ENCODE assay signal across 9 cellular contexts in the genomic region with DNA sequence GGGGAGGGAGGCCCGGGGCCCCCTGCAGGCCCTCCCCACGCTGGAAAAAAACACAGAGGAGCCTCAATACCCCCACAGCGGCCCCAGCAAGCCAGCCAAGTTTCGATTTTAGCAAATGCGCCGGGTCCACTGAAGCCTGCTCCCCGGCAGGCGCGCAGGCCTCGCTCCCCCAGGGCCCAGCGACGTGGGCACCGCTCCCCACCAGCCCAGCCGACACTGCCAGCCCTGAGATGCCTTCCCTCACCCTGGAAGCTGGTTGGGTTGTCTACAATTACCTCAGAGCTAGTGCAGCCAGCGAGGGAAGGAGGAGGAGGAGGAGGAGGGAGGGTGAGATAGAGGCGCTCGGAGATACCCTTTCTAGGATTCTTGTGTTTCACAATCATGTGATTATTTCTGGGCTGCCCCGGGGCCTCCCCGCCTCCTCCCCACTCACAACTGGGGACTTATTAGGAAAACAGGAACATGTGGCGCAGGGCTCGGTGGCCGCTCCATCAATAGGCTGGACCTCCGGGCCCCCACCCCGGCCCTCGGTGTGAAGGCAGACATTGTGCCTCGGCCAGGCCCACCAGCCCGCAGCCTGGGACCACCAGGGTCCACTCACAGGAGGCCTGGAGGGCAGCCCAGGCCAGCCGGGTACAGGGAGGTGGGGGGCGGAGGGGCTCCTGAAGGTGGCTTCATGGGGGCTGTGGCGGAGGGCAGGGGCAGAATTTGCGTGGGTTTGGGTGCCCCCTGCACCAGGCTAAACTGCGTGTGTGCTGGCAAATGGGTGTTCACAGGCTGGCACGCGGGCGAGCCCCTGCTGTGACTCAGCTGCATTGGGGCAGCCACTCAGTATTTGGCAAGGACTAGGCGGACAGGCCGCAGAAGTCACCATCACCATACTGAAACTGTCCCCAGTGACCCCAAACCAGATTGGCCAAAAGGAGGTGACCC.
A peak's percentile ranks its signal among the peaks of the same experiment; 100 is the strongest.
DNase-seq lines count a peak whose midpoint lies in the region; ATAC-seq and TF ChIP-seq lines count a peak whose summit lies in the region.
"Had no signal": no experiment of that assay in that cellular context is flagged by ENCODE, and none has a peak within 500 bp of the region (broad histone marks: within the 10 kb centered on the region; RNA-seq: fewer than 3 reads in every experiment).

No MANE protein-coding gene starts in this region.

- TF ChIP-seq CTCF in GM20000 (IDR thresholded peaks at IDR 0.05; ENCODE audit: extremely low read depth, missing control alignments) (no peak), nephron progenitor cell (IDR thresholded peaks at IDR 0.05) (no peak), smooth muscle cell (IDR thresholded peaks at IDR 0.05; ENCODE audit: borderline replicate concordance, insufficient read depth, poor library complexity, severe bottlenecking) (no peak)

- no peak overlapping the region for H3K4me2 ChIP-seq in smooth muscle cell

- peaks cover 22% of the 10 kb centered on the region for H3K36me3 Mint-ChIP-seq in activated naive CD4-positive, alpha-beta T cell treated with anti-CD3 and anti-CD28 coated beads for 36 hours (ENCODE audit: low read depth)
- peaks cover 22% of the 10 kb centered on the region for H3K36me3 Mint-ChIP-seq in nephron progenitor cell (ENCODE audit: low read depth)

- no peak overlapping the region for H3K9ac ChIP-seq in smooth muscle cell (ENCODE audit: low read depth)

- peak overlapping the region; percentile 41 for H3K4me3 Mint-ChIP-seq in activated naive CD4-positive, alpha-beta T cell treated with anti-CD3 and anti-CD28 coated beads for 36 hours
- no peak overlapping the region for H3K4me3 Mint-ChIP-seq in nephron progenitor cell

- H3K79me2 ChIP-seq in smooth muscle cell (ENCODE audit: low read depth), result peaks cover 26% of the 10 kb centered on the region

- H3K9me3 ChIP-seq in smooth muscle cell (replicated peaks; ENCODE audit: low read depth), result no peaks in the 10 kb centered on the region

- no peaks in the 10 kb centered on the region for H3K36me3 ChIP-seq in smooth muscle cell (ENCODE audit: low read depth)

- H3K4me3 ChIP-seq in smooth muscle cell, result no peak overlapping the region

- peaks cover 2% of the 10 kb centered on the region for H3K9me3 Mint-ChIP-seq in activated naive CD4-positive, alpha-beta T cell treated with anti-CD3 and anti-CD28 coated beads for 36 hours
- no peaks in the 10 kb centered on the region for H3K9me3 Mint-ChIP-seq in nephron progenitor cell

- H2AFZ ChIP-seq in smooth muscle cell (ENCODE audit: low read depth), result no peak overlapping the region

- H3F3A ChIP-seq in smooth muscle cell (ENCODE audit: low read depth), result peaks cover 2% of the 10 kb centered on the region

- CTCF ChIA-PET in activated naive CD4-positive, alpha-beta T cell treated with anti-CD3 and anti-CD28 coated beads for 36 hours (lab: Charles Lee), result interaction anchor here (1.0 to 1.4 kb wide), 2 partner anchors 309 to 317 kb away, joined by 3 to 4 read pairs; no protein-coding TSS in a partner anchor

- 84% methylated on average over 34 of the region's 37 CpGs for WGBS in smooth muscle cell (ENCODE audit: low lambda C conversion rate)

- peaks cover 100% of the 10 kb centered on the region for H4K20me1 ChIP-seq in smooth muscle cell (ENCODE audit: low read depth)

- intact Hi-C loops in activated naive CD4-positive, alpha-beta T cell treated with anti-CD3 and anti-CD28 coated beads for 36 hours (cut with micrococcal nuclease), result loop anchor here (1.0 to 5.0 kb wide), 4 partner anchors 9 to 740 kb away; no protein-coding TSS in a partner anchor
- intact Hi-C loops in left cardiac atrium (cut with DNase I), result loop anchor here in 1 of 2 donors (10.0 kb wide), 2 partner anchors 47 to 93 kb away; no protein-coding TSS in a partner anchor

- H3K4me1 ChIP-seq in smooth muscle cell (ENCODE audit: low read depth), result peaks cover 14% of the 10 kb centered on the region

- no peak overlapping the region for H3K27ac ChIP-seq in smooth muscle cell (ENCODE audit: low read depth)
- H3K27ac ChIP-seq: C4-2B had no signal

- H3K27me3 ChIP-seq in smooth muscle cell (ENCODE audit: low read depth), result no peaks in the 10 kb centered on the region

- ATAC-seq in left cardiac atrium, result peak; percentile 70 to 80

- peak; percentile 88 for DNase-seq in AG08395 (ENCODE audit: low spot score)
- peak; percentile 83 for DNase-seq in GM20000 (ENCODE audit: low spot score)
- DNase-seq in OCI-M1 (lab: John Stamatoyannopoulos, UW), result peak; percentile 87
- peak; percentile 82 for DNase-seq in activated naive CD4-positive, alpha-beta T cell treated with anti-CD3 and anti-CD28 coated beads for 36 hours
- DNase-seq in left cardiac atrium, result peak; percentile 86
- DNase-seq in stimulated activated CD4-positive, alpha-beta T cell treated with anti-CD3 and anti-CD28 coated beads, Interleukin-12 subunit alpha, Interleukin-12 subunit beta, amount 100 ng/mL, for 4 hours, result peak; percentile 37
- no peak for DNase-seq in nephron progenitor cell
- DNase-seq in smooth muscle cell (lab: John Stamatoyannopoulos, UW; ENCODE audit: unreplicated experiment), result no peak

- no peak overlapping the region for H3K27ac Mint-ChIP-seq in activated naive CD4-positive, alpha-beta T cell treated with anti-CD3 and anti-CD28 coated beads for 36 hours
- no peak overlapping the region for H3K27ac Mint-ChIP-seq in nephron progenitor cell

- H3K4me1 Mint-ChIP-seq in activated naive CD4-positive, alpha-beta T cell treated with anti-CD3 and anti-CD28 coated beads for 36 hours (ENCODE audit: low read depth), result peaks cover 39% of the 10 kb centered on the region
- peaks cover 21% of the 10 kb centered on the region for H3K4me1 Mint-ChIP-seq in nephron progenitor cell

- no peaks in the 10 kb centered on the region for H3K27me3 Mint-ChIP-seq in activated naive CD4-positive, alpha-beta T cell treated with anti-CD3 and anti-CD28 coated beads for 36 hours (ENCODE audit: low read depth)
- peaks cover 6% of the 10 kb centered on the region for H3K27me3 Mint-ChIP-seq in nephron progenitor cell (ENCODE audit: low read depth, poor library complexity)

Comparison
In these comparisons a context has a peak if more than half of its experiments do, and no peak if none do; other contexts are left out.
1. DNase-seq: peak in AG08395 (single experiment), GM20000 (single experiment), OCI-M1 (single experiment), activated naive CD4-positive, alpha-beta T cell treated with anti-CD3 and anti-CD28 coated beads for 36 hours (single experiment), left cardiac atrium (single experiment) and stimulated activated CD4-positive, alpha-beta T cell treated with anti-CD3 and anti-CD28 coated beads, Interleukin-12 subunit alpha, Interleukin-12 subunit beta, amount 100 ng/mL, for 4 hours (single experiment); none in nephron progenitor cell (single experiment) and smooth muscle cell (single experiment).